8 cellular contexts compared by ENCODE assay signal in genomic region chr7:137626469-137627067, GRCh38.
DNase-seq lines count a peak whose midpoint lies in the region; ATAC-seq and TF ChIP-seq lines count a peak whose summit lies in the region.

No MANE protein-coding gene starts in this region.

- H4K20me1 ChIP-seq in GM23248 (ENCODE audit: insufficient read depth) = no peaks in the 10 kb centered on the region
- H4K20me1 ChIP-seq in Loucy (ENCODE audit: insufficient read depth, low read length, poor library complexity, severe bottlenecking) = no peaks in the 10 kb centered on the region

- H3K4me3 ChIP-seq in GM23248 = no peak overlapping the region
- H3K4me3 ChIP-seq in Loucy (ENCODE audit: low read length, poor library complexity, severe bottlenecking) = no peak overlapping the region
- no peak overlapping the region for H3K4me3 ChIP-seq in fibroblast of villous mesenchyme (ENCODE audit: low read depth, low read length)

- H3K4me1 ChIP-seq in GM23248 (ENCODE audit: insufficient read depth) (no peaks in the 10 kb centered on the region), Loucy (ENCODE audit: insufficient read depth, low read length, poor library complexity, severe bottlenecking) (no peaks in the 10 kb centered on the region)

- H3K9me2 ChIP-seq in GM23248 (ENCODE audit: insufficient read depth) (no peaks in the 10 kb centered on the region), Loucy (replicated peaks; ENCODE audit: low read depth, low read length) (no peaks in the 10 kb centered on the region)

- peak; percentile 93 for TF ChIP-seq CTCF in Loucy (conservative IDR thresholded peaks at IDR 0.05; ENCODE audit: low read length)
- TF ChIP-seq CTCF in WTC11 (IDR thresholded peaks at IDR 0.05) = peak; percentile 81
- peak; percentile 84 for TF ChIP-seq CTCF in fibroblast of villous mesenchyme (IDR thresholded peaks at IDR 0.05; ENCODE audit: insufficient read depth, low read depth, low read length)
- peak; percentile 83 for TF ChIP-seq CTCF in progenitor cell of endocrine pancreas (IDR thresholded peaks at IDR 0.05; ENCODE audit: unreplicated experiment)

- in situ Hi-C loops in GM23248 (cut with MboI) = no loop called here

- no peak overlapping the region for H3K27ac Mint-ChIP-seq in WTC11
- no peak overlapping the region for H3K27ac Mint-ChIP-seq in progenitor cell of endocrine pancreas

- no peaks in the 10 kb centered on the region for H3K9me3 ChIP-seq in GM23248 (ENCODE audit: low read depth)
- H3K9me3 ChIP-seq in Loucy (ENCODE audit: insufficient read depth, low read depth, low read length) = no peaks in the 10 kb centered on the region

- CTCF ChIA-PET in WTC11 (lab: Charles Lee) = interaction anchor here (0.6 to 2.6 kb wide), 46 partner anchors 9 to 1226 kb away, joined by 3 to 28 read pairs (median 3); partner anchors contain the start of gene DGKI

- no peak overlapping the region for H2AFZ ChIP-seq in GM23248
- no peak overlapping the region for H2AFZ ChIP-seq in Loucy (ENCODE audit: low read length)

- intact Hi-C loops in Right ventricle myocardium superior (cut with DNase I) = no loop called here
- intact Hi-C loops in Right ventricle myocardium inferior (cut with DNase I) = no loop called here

- no peaks in the 10 kb centered on the region for H3K36me3 ChIP-seq in GM23248 (ENCODE audit: low read depth)
- no peaks in the 10 kb centered on the region for H3K36me3 ChIP-seq in Loucy (ENCODE audit: insufficient read depth, low read length)

- H3K9me3 Mint-ChIP-seq in WTC11 = peaks cover 4% of the 10 kb centered on the region; the same call in 1 of the 2 replicates
- no peaks in the 10 kb centered on the region for H3K9me3 Mint-ChIP-seq in progenitor cell of endocrine pancreas (ENCODE audit: low read depth)

- no peak overlapping the region for H3K9ac ChIP-seq in GM23248
- H3K9ac ChIP-seq in Loucy (ENCODE audit: low read depth, low read length, poor library complexity, severe bottlenecking) = no peak overlapping the region

- ATAC-seq in Right ventricle myocardium superior (ENCODE audit: poor library complexity) (peak; percentile 39), Right ventricle myocardium inferior (no peak), WTC11 (peak; percentile 93)

- no peaks in the 10 kb centered on the region for H3K4me1 Mint-ChIP-seq in WTC11
- no peaks in the 10 kb centered on the region for H3K4me1 Mint-ChIP-seq in progenitor cell of endocrine pancreas (ENCODE audit: low read depth)

- H3F3A ChIP-seq in GM23248 (ENCODE audit: insufficient read depth) (peaks cover 11% of the 10 kb centered on the region; the same call in 1 of the 2 replicates), Loucy (ENCODE audit: low read depth) (no peaks in the 10 kb centered on the region)

- no peak overlapping the region for H3K27ac ChIP-seq in GM23248

- H3K27me3 ChIP-seq in GM23248 (replicated peaks; ENCODE audit: insufficient read depth) = no peaks in the 10 kb centered on the region
- peaks cover 4% of the 10 kb centered on the region for H3K27me3 ChIP-seq in Loucy (ENCODE audit: insufficient read depth, low read length, poor library complexity, severe bottlenecking)

- H3K36me3 Mint-ChIP-seq in WTC11 = no peaks in the 10 kb centered on the region
- no peaks in the 10 kb centered on the region for H3K36me3 Mint-ChIP-seq in progenitor cell of endocrine pancreas (ENCODE audit: insufficient read depth)

- no peaks in the 10 kb centered on the region; the same call in 1 of the 2 replicates for H3K27me3 Mint-ChIP-seq in WTC11 (ENCODE audit: low read depth)
- no peaks in the 10 kb centered on the region for H3K27me3 Mint-ChIP-seq in progenitor cell of endocrine pancreas

- no peak overlapping the region for H3K4me3 Mint-ChIP-seq in WTC11
- H3K4me3 Mint-ChIP-seq in progenitor cell of endocrine pancreas (ENCODE audit: low read depth) = no peak overlapping the region

- H3K4me2 ChIP-seq in GM23248 (ENCODE audit: unreplicated experiment) = no peak overlapping the region
- H3K4me2 ChIP-seq in Loucy (ENCODE audit: low read depth, low read length, poor library complexity, severe bottlenecking) = no peak overlapping the region

- POLR2A ChIA-PET in WTC11 (lab: Charles Lee) = no interaction called here

- 22% methylated on average over 8 of the region's 8 CpGs for WGBS in GM23248 (ENCODE audit: low coverage in 1 of 2, low lambda C conversion rate in 2 of 2, missing lambda C conversion rate in 2 of 2), 2 experiments

- H3K79me2 ChIP-seq in GM23248 (ENCODE audit: insufficient read depth) (no peaks in the 10 kb centered on the region), Loucy (ENCODE audit: insufficient read depth, low read length) (no peaks in the 10 kb centered on the region)

- no peak for DNase-seq in Right ventricle myocardium superior
- no peak for DNase-seq in Right ventricle myocardium inferior (ENCODE audit: missing footprints)
- DNase-seq in GM23248 = peak; percentile 73
- DNase-seq in WTC11 (ENCODE audit: low spot score) = peak; percentile 75
- DNase-seq in fibroblast of villous mesenchyme (ENCODE audit: low read depth) = peak; percentile 58
- DNase-seq in progenitor cell of endocrine pancreas (ENCODE audit: low spot score, unreplicated experiment) = peak; percentile 52
- no peak for DNase-seq in GF-D8 (lab: John Stamatoyannopoulos, UW)

TF ChIP-seq in WTC11, 78 proteins besides CTCF, POLR2A, EP300 and RAD21 (continues in another document):
- TF ChIP-seq JAZF1 (CRISPR knock-in tag; IDR thresholded peaks at IDR 0.05) (no peak), NFATC4 (CRISPR knock-in tag; IDR thresholded peaks at IDR 0.05) (no peak), NR1H2 (CRISPR knock-in tag; IDR thresholded peaks at IDR 0.05) (no peak), FOXP1 (CRISPR knock-in tag; IDR thresholded peaks at IDR 0.05; ENCODE audit: borderline replicate concordance) (no peak), ZNF423 (CRISPR knock-in tag; IDR thresholded peaks at IDR 0.05) (no peak), ETV6 (CRISPR knock-in tag; IDR thresholded peaks at IDR 0.05) (no peak), STAT6 (CRISPR knock-in tag; conservative IDR thresholded peaks at IDR 0.05; ENCODE audit: low read depth) (no peak), TEAD1 (CRISPR knock-in tag; IDR thresholded peaks at IDR 0.05) (no peak), ERG (CRISPR knock-in tag; IDR thresholded peaks at IDR 0.05) (no peak), IRF1 (CRISPR knock-in tag; IDR thresholded peaks at IDR 0.05) (no peak), IRF2 (CRISPR knock-in tag; IDR thresholded peaks at IDR 0.05; ENCODE audit: borderline replicate concordance, low read depth) (no peak)
- TF ChIP-seq, protein P1, sequence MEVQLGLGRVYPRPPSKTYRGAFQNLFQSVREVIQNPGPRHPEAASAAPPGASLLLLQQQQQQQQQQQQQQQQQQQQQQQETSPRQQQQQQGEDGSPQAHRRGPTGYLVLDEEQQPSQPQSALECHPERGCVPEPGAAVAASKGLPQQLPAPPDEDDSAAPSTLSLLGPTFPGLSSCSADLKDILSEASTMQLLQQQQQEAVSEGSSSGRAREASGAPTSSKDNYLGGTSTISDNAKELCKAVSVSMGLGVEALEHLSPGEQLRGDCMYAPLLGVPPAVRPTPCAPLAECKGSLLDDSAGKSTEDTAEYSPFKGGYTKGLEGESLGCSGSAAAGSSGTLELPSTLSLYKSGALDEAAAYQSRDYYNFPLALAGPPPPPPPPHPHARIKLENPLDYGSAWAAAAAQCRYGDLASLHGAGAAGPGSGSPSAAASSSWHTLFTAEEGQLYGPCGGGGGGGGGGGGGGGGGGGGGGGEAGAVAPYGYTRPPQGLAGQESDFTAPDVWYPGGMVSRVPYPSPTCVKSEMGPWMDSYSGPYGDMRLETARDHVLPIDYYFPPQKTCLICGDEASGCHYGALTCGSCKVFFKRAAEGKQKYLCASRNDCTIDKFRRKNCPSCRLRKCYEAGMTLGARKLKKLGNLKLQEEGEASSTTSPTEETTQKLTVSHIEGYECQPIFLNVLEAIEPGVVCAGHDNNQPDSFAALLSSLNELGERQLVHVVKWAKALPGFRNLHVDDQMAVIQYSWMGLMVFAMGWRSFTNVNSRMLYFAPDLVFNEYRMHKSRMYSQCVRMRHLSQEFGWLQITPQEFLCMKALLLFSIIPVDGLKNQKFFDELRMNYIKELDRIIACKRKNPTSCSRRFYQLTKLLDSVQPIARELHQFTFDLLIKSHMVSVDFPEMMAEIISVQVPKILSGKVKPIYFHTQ (CRISPR knock-in tag; IDR thresholded peaks at IDR 0.05) = no peak

Comparison
In these comparisons a context has a peak if more than half of its experiments do, and no peak if none do; other contexts are left out.
1. DNase-seq: peak in GM23248 (single experiment), WTC11 (single experiment), fibroblast of villous mesenchyme (single experiment) and progenitor cell of endocrine pancreas (single experiment); none in Right ventricle myocardium superior (single experiment), Right ventricle myocardium inferior (single experiment) and GF-D8 (single experiment).
2. Peak in every context shown above with its lines, with median percentiles within 50 percentile points of each other: CTCF ChIP-seq.